22 cellular contexts compared by ENCODE assay signal in the genomic region with DNA sequence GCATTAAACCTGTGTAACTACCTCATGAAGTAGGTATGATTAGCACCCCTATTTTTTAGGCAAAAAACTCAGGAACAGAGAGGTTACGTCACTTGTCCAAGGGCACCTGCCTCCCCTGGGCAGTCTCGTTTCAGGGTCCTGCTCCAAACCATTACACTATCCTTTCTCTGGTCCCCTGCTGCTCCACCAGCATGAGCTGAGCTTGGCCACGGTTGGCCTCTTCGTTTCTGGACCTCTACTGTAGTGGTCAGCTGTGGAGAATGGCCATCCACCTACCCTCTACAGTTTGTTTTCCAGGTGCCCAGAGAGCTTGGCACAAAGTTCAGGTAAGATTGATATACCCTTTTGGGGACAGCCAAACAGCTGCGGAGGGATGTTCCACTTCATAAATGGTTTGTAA. TPM values are rescaled to one million over a fixed set of nuclear protein-coding genes. Genes with fewer than 3 reads are reported as not detected.
DNase-seq lines count a peak whose midpoint lies in the region; ATAC-seq, FAIRE-seq and TF ChIP-seq lines count a peak whose summit lies in the region.
"Had no signal": no experiment of that assay in that cellular context is flagged by ENCODE, and none has a peak within 500 bp of the region (broad histone marks: within the 10 kb centered on the region; RNA-seq: fewer than 3 reads in every experiment).

No MANE protein-coding gene starts in this region.

- no peak overlapping the region for H3K27ac ChIP-seq in Panc1 (ENCODE audit: low read length)
- H3K27ac ChIP-seq in K562 (ENCODE audit: extremely low read depth, low read depth, low read length): no peak overlapping the region
- H3K27ac ChIP-seq: GM23248 had no signal

- FAIRE-seq in K562 (lab: Jason Lieb, UNC) (no peak), D721Med (lab: Jason Lieb, UNC) (no peak)
- FAIRE-seq: A204.1, GM12878, GM19239 had no signal

- no peaks in the 10 kb centered on the region for H4K20me1 ChIP-seq in K562 (replicated peaks; ENCODE audit: control insufficient read depth, insufficient read depth, low read length)

- H3K4me2 ChIP-seq in K562 (ENCODE audit: insufficient read depth, low read length): no peak overlapping the region

- intact Hi-C loops in Calu3 (cut with micrococcal nuclease; ENCODE audit: unreplicated experiment): no loop called here
- intact Hi-C loops in Panc1 (cut with micrococcal nuclease; ENCODE audit: unreplicated experiment): no loop called here
- intact Hi-C loops in K562 (cut with micrococcal nuclease): no loop called here

- H3K36me3 ChIP-seq in Panc1 (ENCODE audit: control insufficient read depth, insufficient read depth, low read length) (no peaks in the 10 kb centered on the region), K562 (ENCODE audit: control insufficient read depth, insufficient read depth, low read length) (no peaks in the 10 kb centered on the region)
- H3K36me3 ChIP-seq: HAP-1 had no signal

- H3K4me3 ChIP-seq in Panc1 (ENCODE audit: low read depth in 2 of 2, low read length in 2 of 2) (no peak overlapping the region), K562 (no peak overlapping the region)
- H3K4me3 ChIP-seq: GM12878, GM23248, HAP-1 had no signal

- H3K4me1 ChIP-seq in Panc1 (ENCODE audit: control insufficient read depth, insufficient read depth, low read length): no peaks in the 10 kb centered on the region
- H3K4me1 ChIP-seq in K562 (replicated peaks in 1 of 2; ENCODE audit: control insufficient read depth in 2 of 2, insufficient read depth in 2 of 2, low read length in 2 of 2): no peaks in the 10 kb centered on the region; a peak in 1 of 5 replicates
- H3K4me1 ChIP-seq: HAP-1 had no signal

- TF ChIP-seq CTCF in Calu3 (IDR thresholded peaks at IDR 0.05; ENCODE audit: unreplicated experiment) (no peak), Panc1 (IDR thresholded peaks at IDR 0.05) (no peak), K562 (IDR thresholded peaks at IDR 0.05 in 2 of 3, conservative IDR thresholded peaks at IDR 0.05 in 1 of 3; ENCODE audit: insufficient read depth in 2 of 3, low read depth in 1 of 3, low read length in 3 of 3) (no peak), D721Med (IDR thresholded peaks at IDR 0.05; ENCODE audit: insufficient read depth, missing control alignments) (no peak)

- no peak for DNase-seq in activated naive CD8-positive, alpha-beta T cell treated with anti-CD3 and anti-CD28 coated beads, Interleukin-2, amount 50 U/mL, for 24 hours
- no peak for DNase-seq in Calu3
- no peak for DNase-seq in Panc1 (ENCODE audit: low read depth, low spot score)
- no peak for DNase-seq in K562 (ENCODE audit: extremely low read depth in 1 of 4, low spot score in 3 of 4)
- DNase-seq in D721Med (ENCODE audit: insufficient read length, low spot score): no peak
- DNase-seq in NCI-H1417 (lab: John Stamatoyannopoulos, UW): no peak
- DNase-seq: ACHN; CD4-positive, alpha-beta T cell; DMS 273 treated with DMSO at 0.1 percent for 48 hours; DMS53; DND-41; EL; GM23248 had no signal

- CTCF ChIA-PET in Calu3 (lab: Charles Lee): interaction anchor here (0.6 kb wide), 1 partner anchor 55 kb away, joined by 3 read pairs; no protein-coding TSS in a partner anchor
- CTCF ChIA-PET in Panc1 (lab: Charles Lee): interaction anchor here (0.7 to 0.9 kb wide), 2 partner anchors 20 to 21 kb away, joined by 7 to 13 read pairs; no protein-coding TSS in a partner anchor
- CTCF ChIA-PET in K562 (lab: Yijun Ruan, JAX; ENCODE audit: low intra/inter-chr PET ratio): no interaction called here

- POLR2A ChIA-PET in Panc1 (lab: Charles Lee): interaction anchor here (0.7 kb wide), 1 partner anchor 59 kb away, joined by 8 read pairs; no protein-coding TSS in a partner anchor
- POLR2A ChIA-PET in K562 (lab: Yijun Ruan, JAX): interaction anchor here (0.6 to 0.9 kb wide), 2 partner anchors 33 to 96 kb away, joined by 3 read pairs; no protein-coding TSS in a partner anchor

- BruUV-seq in Calu3 (replicated peaks; lab: Mats Ljungman, UMichigan) (no TSS peak), Panc1 (replicated peaks; lab: Mats Ljungman, UMichigan) (no TSS peak), K562 (replicated peaks; lab: Mats Ljungman, UMichigan) (no TSS peak)

- H3K9me3 ChIP-seq in Panc1 (ENCODE audit: control insufficient read depth, insufficient read depth, low read depth, low read length) (no peaks in the 10 kb centered on the region), K562 (replicated peaks; ENCODE audit: control insufficient read depth, insufficient read depth, low read depth, low read length) (no peaks in the 10 kb centered on the region)
- H3K9me3 ChIP-seq: HAP-1 had no signal

- TF ChIP-seq RAD21 in K562 (CRISPR knock-in tag; conservative IDR thresholded peaks at IDR 0.05 in 1 of 2, IDR thresholded peaks at IDR 0.05 in 1 of 2): no peak

- peak overlapping the region in 1 of 2 experiments; percentile 76; a peak in 1 of 4 replicates for H3K9ac ChIP-seq in K562 (ENCODE audit: insufficient read depth in 1 of 2, low read depth in 2 of 2, low read length in 2 of 2)
- H3K9ac ChIP-seq: GM23248 had no signal

- H3K79me2 ChIP-seq in K562 (ENCODE audit: control insufficient read depth, insufficient read depth, low read length): no peaks in the 10 kb centered on the region

- H3K4me1 Mint-ChIP-seq in activated naive CD8-positive, alpha-beta T cell (ENCODE audit: low read depth): no peaks in the 10 kb centered on the region
- H3K4me1 Mint-ChIP-seq in activated naive CD8-positive, alpha-beta T cell treated with anti-CD3 and anti-CD28 coated beads, Interleukin-2, amount 50 U/mL, for 24 hours: no peaks in the 10 kb centered on the region
- no peaks in the 10 kb centered on the region for H3K4me1 Mint-ChIP-seq in Calu3 (ENCODE audit: low read depth, unreplicated experiment)

- in situ Hi-C loops in Panc1 (cut with HindIII; ENCODE audit: low pct_unique_long_range_greater_than_20kb, low sequenced_read_pairs) (loop anchor here (5.0 kb wide), 1 partner anchor 33 kb away; no protein-coding TSS in a partner anchor), K562 (cut with MboI) (no loop called here)

- no peaks in the 10 kb centered on the region for H3K9me3 Mint-ChIP-seq in activated naive CD8-positive, alpha-beta T cell (ENCODE audit: low read depth)
- H3K9me3 Mint-ChIP-seq in activated naive CD8-positive, alpha-beta T cell treated with anti-CD3 and anti-CD28 coated beads, Interleukin-2, amount 50 U/mL, for 24 hours: no peaks in the 10 kb centered on the region
- no peaks in the 10 kb centered on the region for H3K9me3 Mint-ChIP-seq in Calu3 (ENCODE audit: low read depth, unreplicated experiment)
- H3K9me3 Mint-ChIP-seq: CD4-positive, alpha-beta T cell had no signal

- H3K9me1 ChIP-seq in K562 (ENCODE audit: control insufficient read depth, insufficient read depth, low read length): no peaks in the 10 kb centered on the region

- H2AFZ ChIP-seq in K562 (ENCODE audit: low read depth, low read length): no peak overlapping the region
- H2AFZ ChIP-seq: GM23248 had no signal

- no peaks in the 10 kb centered on the region for H3K36me3 Mint-ChIP-seq in activated naive CD8-positive, alpha-beta T cell
- no peaks in the 10 kb centered on the region for H3K36me3 Mint-ChIP-seq in activated naive CD8-positive, alpha-beta T cell treated with anti-CD3 and anti-CD28 coated beads, Interleukin-2, amount 50 U/mL, for 24 hours (ENCODE audit: low read depth)
- peaks cover 18% of the 10 kb centered on the region for H3K36me3 Mint-ChIP-seq in Calu3 (ENCODE audit: insufficient read depth, unreplicated experiment)

- no peaks in the 10 kb centered on the region for H3K27me3 ChIP-seq in Panc1 (ENCODE audit: control insufficient read depth, insufficient read depth, low read length)
- no peaks in the 10 kb centered on the region for H3K27me3 ChIP-seq in K562 (ENCODE audit: control insufficient read depth in 2 of 2, insufficient read depth in 2 of 2, low read length in 2 of 2)

- H3K4me3 Mint-ChIP-seq in activated naive CD8-positive, alpha-beta T cell: no peak overlapping the region
- H3K4me3 Mint-ChIP-seq in activated naive CD8-positive, alpha-beta T cell treated with anti-CD3 and anti-CD28 coated beads, Interleukin-2, amount 50 U/mL, for 24 hours: no peak overlapping the region
- H3K4me3 Mint-ChIP-seq in Calu3 (ENCODE audit: low read depth, unreplicated experiment): no peak overlapping the region
- H3K4me3 Mint-ChIP-seq: CD4-positive, alpha-beta T cell had no signal

- peak overlapping the region; percentile 16 for H3K27ac Mint-ChIP-seq in activated naive CD8-positive, alpha-beta T cell
- H3K27ac Mint-ChIP-seq in activated naive CD8-positive, alpha-beta T cell treated with anti-CD3 and anti-CD28 coated beads, Interleukin-2, amount 50 U/mL, for 24 hours: no peak overlapping the region
- H3K27ac Mint-ChIP-seq in Calu3 (ENCODE audit: unreplicated experiment): peak overlapping the region; percentile 16
- H3K27ac Mint-ChIP-seq: CD4-positive, alpha-beta T cell had no signal

- no peak for TF ChIP-seq POLR2A in K562 (conservative IDR thresholded peaks at IDR 0.05)

- H3K27me3 Mint-ChIP-seq in activated naive CD8-positive, alpha-beta T cell: peaks cover 1% of the 10 kb centered on the region
- H3K27me3 Mint-ChIP-seq in activated naive CD8-positive, alpha-beta T cell treated with anti-CD3 and anti-CD28 coated beads, Interleukin-2, amount 50 U/mL, for 24 hours: peaks cover 1% of the 10 kb centered on the region
- H3K27me3 Mint-ChIP-seq in Calu3 (ENCODE audit: unreplicated experiment): peaks cover 15% of the 10 kb centered on the region
- H3K27me3 Mint-ChIP-seq: CD4-positive, alpha-beta T cell had no signal

- ATAC-seq in activated naive CD8-positive, alpha-beta T cell treated with anti-CD3 and anti-CD28 coated beads, Interleukin-2, amount 50 U/mL, for 24 hours: no peak
- ATAC-seq in Panc1 (0 out of 2 replicates have a peak, but pooled peaks have one; percentile 37), K562 (peak; percentile 38; the same call in 1 of the 3 replicates)
- ATAC-seq: GM12878 had no signal

- no peak for TF ChIP-seq EP300 in K562 (IDR thresholded peaks at IDR 0.05; ENCODE audit: low read length)

- 36% methylated on average over 5 of the region's 5 CpGs for WGBS in K562 (ENCODE audit: insufficient coverage, low coverage, missing lambda C conversion rate)

RNA-seq across cellular contexts. Expression of a gene that starts 16.8 kb away (rescaled TPM):
- total RNA-seq in Calu3 (2022): not detected in 2 replicates
- total RNA-seq in Panc1 (2021; ENCODE audit: unreplicated experiment): not detected
- not detected for polyA plus RNA-seq in Panc1 (2012; ENCODE audit: insufficient read length)
- total RNA-seq in K562 (2011; cell fraction: chromatin; rRNA removed; ENCODE audit: low replicate concordance): not detected in 2 replicates
- not detected in 2 replicates for total RNA-seq in K562 (2011; cell fraction: nucleolus; rRNA removed)
- total RNA-seq in K562 (2011; cell fraction: nucleoplasm; rRNA removed): not detected in 2 replicates
- not detected in 2 replicates for total RNA-seq in K562 (2014; rRNA removed)
- not detected in 2 replicates for total RNA-seq in K562 (2014; rRNA removed; fragmentation: Illumina TruSeq; extraction: Trizol)
- not detected in 2 replicates for total RNA-seq in K562 (2015; rRNA removed; fragmentation: Illumina TruSeq; extraction: Trizol)
- not detected in 2 replicates for total RNA-seq in K562 (2021)
- not detected in 2 replicates for polyA plus RNA-seq in K562 (2011; rRNA removed)
- not detected in 2 replicates for polyA plus RNA-seq in K562 (2011; cell fraction: cytosol; rRNA removed)
- not detected in 2 replicates for polyA plus RNA-seq in K562 (2011; cell fraction: nucleus; rRNA removed)
- not detected in 2 replicates for polyA plus RNA-seq in K562 (2012)
- not detected in 2 replicates for polyA plus RNA-seq in K562 (2014; fragmentation: Illumina TruSeq; extraction: Trizol)
- polyA plus RNA-seq in K562 (2014; fragmentation: Nextera tagmentation; extraction: Ambion mirVana): not detected
- polyA plus RNA-seq in K562 (2014; rRNA removed): not detected in 2 replicates
- not detected in 2 replicates for polyA minus RNA-seq in K562 (2011; rRNA and poly(A)+ RNA removed)
- not detected in 2 replicates for polyA minus RNA-seq in K562 (2011; cell fraction: cytosol; rRNA and poly(A)+ RNA removed)
- not detected in 2 replicates for polyA minus RNA-seq in K562 (2011; cell fraction: nucleus; rRNA and poly(A)+ RNA removed)
- total RNA-seq: CD4-positive, alpha-beta T cell; G401; GM12878; GM23248; H4; HT-29 had no signal
- polyA plus RNA-seq: BJ, GM12878, GM23248 had no signal

RNA-seq across cellular contexts. Expression of a gene that starts 49.4 kb away (rescaled TPM):
- 347 and 431 TPM in 2 replicates for total RNA-seq in Calu3 (2022)
- total RNA-seq in Panc1 (2021; ENCODE audit: unreplicated experiment): 152 TPM
- 185 TPM for polyA plus RNA-seq in Panc1 (2012; ENCODE audit: insufficient read length)
- 71.5 and 250 TPM in 2 replicates for total RNA-seq in K562 (2011; cell fraction: chromatin; rRNA removed; ENCODE audit: low replicate concordance)
- total RNA-seq in K562 (2011; cell fraction: nucleolus; rRNA removed): 362 and 403 TPM in 2 replicates
- total RNA-seq in K562 (2011; cell fraction: nucleoplasm; rRNA removed): 143 and 176 TPM in 2 replicates
- total RNA-seq in K562 (2014; rRNA removed): 358 and 410 TPM in 2 replicates
- total RNA-seq in K562 (2014; rRNA removed; fragmentation: Illumina TruSeq; extraction: Trizol): 40.1 and 40.5 TPM in 2 replicates
- total RNA-seq in K562 (2015; rRNA removed; fragmentation: Illumina TruSeq; extraction: Trizol): 65.0 and 66.8 TPM in 2 replicates
- total RNA-seq in K562 (2021): 160 and 167 TPM in 2 replicates
- 75.8 and 119 TPM in 2 replicates for polyA plus RNA-seq in K562 (2011; rRNA removed)
- polyA plus RNA-seq in K562 (2011; cell fraction: cytosol; rRNA removed): 230 and 856 TPM in 2 replicates
- polyA plus RNA-seq in K562 (2011; cell fraction: nucleus; rRNA removed): 232 and 726 TPM in 2 replicates
- 82.5 and 140 TPM in 2 replicates for polyA plus RNA-seq in K562 (2012)
- 20.8 and 50.8 TPM in 2 replicates for polyA plus RNA-seq in K562 (2014; fragmentation: Illumina TruSeq; extraction: Trizol)
- 1 to 10 TPM; 1.4 to 4.4 TPM for polyA plus RNA-seq in K562 (2014; fragmentation: Nextera tagmentation; extraction: Ambion mirVana)
- 298 and 319 TPM in 2 replicates for polyA plus RNA-seq in K562 (2014; rRNA removed)
- polyA minus RNA-seq in K562 (2011; rRNA and poly(A)+ RNA removed): 14.9 and 32.5 TPM in 2 replicates
- 90.2 and 138 TPM in 2 replicates for polyA minus RNA-seq in K562 (2011; cell fraction: cytosol; rRNA and poly(A)+ RNA removed)
- polyA minus RNA-seq in K562 (2011; cell fraction: nucleus; rRNA and poly(A)+ RNA removed): 183 and 246 TPM in 2 replicates
